Comparison of ENCODE assay signal across 8 cellular contexts in genomic region chr9:90141723-90142122, GRCh38.
A peak's percentile ranks its signal among the peaks of the same experiment; 100 is the strongest.
DNase-seq lines count a peak whose midpoint lies in the region; ATAC-seq, FAIRE-seq and TF ChIP-seq lines count a peak whose summit lies in the region.

No MANE protein-coding gene starts in this region.

- intact Hi-C loops in thyroid gland (cut with DNase I): no loop called here

- H3K36me3 ChIP-seq in thyroid gland: no peaks in the 10 kb centered on the region

- ATAC-seq in HG02798 (IDR thresholded peaks at IDR 0.05; ENCODE audit: poor library complexity, unreplicated experiment): no peak
- ATAC-seq in HG02763 (IDR thresholded peaks at IDR 0.05; ENCODE audit: unreplicated experiment): no peak
- ATAC-seq in HG03442 (IDR thresholded peaks at IDR 0.05; ENCODE audit: unreplicated experiment): no peak

- DNase-seq in COLO829 (ENCODE audit: low spot score): peak; percentile 13
- peak; percentile 49 for DNase-seq in SHP77 treated with DMSO at 0.1 percent for 48 hours (lab: John Stamatoyannopoulos, UW)
- peak in 1 of 2 donors; percentile 11 for DNase-seq in frontal cortex (ENCODE audit: low spot score in 2 of 2)
- no peak for DNase-seq in thyroid gland

- TF ChIP-seq CTCF in LNCAP (IDR thresholded peaks at IDR 0.05) (peak; percentile 67), thyroid gland (IDR thresholded peaks at IDR 0.05) (peak in 5 of 6 experiments; percentile 24 to 61 (median 57))

- WGBS in thyroid gland, 2 donors: 21% methylated on average over 5 of the region's 5 CpGs

- no peaks in the 10 kb centered on the region for H3K4me1 ChIP-seq in thyroid gland

- no peak for TF ChIP-seq POLR2A in thyroid gland (IDR thresholded peaks at IDR 0.05)

- no peaks in the 10 kb centered on the region for H3K9me3 ChIP-seq in thyroid gland

- no peak overlapping the region for H3K27ac ChIP-seq in thyroid gland

- H3K27me3 ChIP-seq in thyroid gland: no peaks in the 10 kb centered on the region

- peak; percentile 69 for FAIRE-seq in frontal cortex (lab: Jason Lieb, UNC)

- H3K4me3 ChIP-seq in thyroid gland (replicated peaks in 1 of 3): no peak overlapping the region

Comparison
In these comparisons a context has a peak if more than half of its experiments do, and no peak if none do; other contexts are left out.
1. DNase-seq: peak in COLO829 (single experiment) and SHP77 treated with DMSO at 0.1 percent for 48 hours (single experiment); none in thyroid gland (0 of 2).